ENCODE assay signal across 31 cellular contexts in genomic region chr19:7336321-7336973, GRCh38. TPM values are rescaled to one million over a fixed set of nuclear protein-coding genes. Genes with fewer than 3 reads are reported as not detected.
DNase-seq lines count a peak whose midpoint lies in the region; ATAC-seq, FAIRE-seq and TF ChIP-seq lines count a peak whose summit lies in the region.
"Had no signal": no experiment of that assay in that cellular context is flagged by ENCODE, and none has a peak within 500 bp of the region (broad histone marks: within the 10 kb centered on the region; RNA-seq: fewer than 3 reads in every experiment).

No MANE protein-coding gene starts in this region.

- no peak for DNase-seq in GM12878 (ENCODE audit: low read depth, low spot score)
- DNase-seq in sigmoid colon, result peak; percentile 36
- DNase-seq in WERI-Rb-1, result no peak
- no peak for DNase-seq in activated effector memory CD4-positive, alpha-beta T cell treated with anti-CD3 and anti-CD28 coated beads, Interleukin-2, amount 50 U/mL, for 16 hours
- DNase-seq in KG1 (lab: John Stamatoyannopoulos, UW), result no peak
- DNase-seq in activated CD4-positive, alpha-beta T cell treated with anti-CD3 and anti-CD28 coated beads for 1 hour, result no peak
- DNase-seq: activated CD4-positive, alpha-beta memory T cell treated with anti-CD3 and anti-CD28 coated beads for 36 hours; aorta; Calu3; H7; hippocampal formation; left colon; mesendoderm; MG63; NCI-H1417; NCI-H2029 treated with DMSO at 0.1 percent for 48 hours; NCI-H2227 treated with DMSO at 0.1 percent for 48 hours; NCI-H526 treated with DMSO at 0.1 percent for 48 hours; occipital lobe; small intestine; stimulated activated CD4-positive, alpha-beta T cell treated with anti-CD3 and anti-CD28 coated beads, Interleukin-2, amount 100 ng/mL, for 24 hours; T-cell; upper lobe of left lung had no signal

- POLR2A ChIA-PET in GM12878 (lab: Charles Lee), result interaction anchor here (0.6 to 2.5 kb wide), 11 partner anchors 9 to 388 kb away, joined by 3 to 13 read pairs (median 5); partner anchors contain the start of genes ARHGEF18 and INSR

- peak overlapping the region; percentile 80 to 97 (median 94) for H3K4me2 ChIP-seq in BLaER1 treated with 17β-estradiol and CSF1 and Interleukin-3, amounts not matched to agents 10 nM and 100 nM
- peak overlapping the region; percentile 81 for H3K4me2 ChIP-seq in GM12878 (ENCODE audit: control insufficient read depth, insufficient read depth)

- H3K9ac ChIP-seq in BLaER1 treated with 17β-estradiol and CSF1 and Interleukin-3, amounts not matched to agents 10 nM and 100 nM, result peak overlapping the region in 9 of 11 experiments; percentile 45 to 84 (median 78); a peak in 17 of 22 replicates
- H3K9ac ChIP-seq in GM12878 (ENCODE audit: control insufficient read depth, insufficient read depth, low read length), result peak overlapping the region; percentile 70

- ATAC-seq in GM12878, result no peak

- peak overlapping the region in 4 of 10 experiments; percentile 24 to 46 (median 41); a peak in 4 of 20 replicates for H3K4me3 ChIP-seq in BLaER1 treated with 17β-estradiol and CSF1 and Interleukin-3, amounts not matched to agents 10 nM and 100 nM
- H3K4me3 ChIP-seq in GM12878, result no peak overlapping the region
- no peak overlapping the region for H3K4me3 ChIP-seq in sigmoid colon
- no peak overlapping the region for H3K4me3 ChIP-seq in WERI-Rb-1 (ENCODE audit: low read depth, low read length)
- H3K4me3 ChIP-seq: coronary artery, MG63, SJSA1, upper lobe of left lung had no signal

- in situ Hi-C loops in GM12878 (cut with MboI), result no loop called here

- no peaks in the 10 kb centered on the region for H3K36me3 ChIP-seq in BLaER1 treated with 17β-estradiol and CSF1 and Interleukin-3, amounts not matched to agents 10 nM and 100 nM
- H3K36me3 ChIP-seq in GM12878 (ENCODE audit: control insufficient read depth in 2 of 2, insufficient read depth in 2 of 2, low read length in 1 of 2), result no peaks in the 10 kb centered on the region
- H3K36me3 ChIP-seq in sigmoid colon, result no peaks in the 10 kb centered on the region
- no peaks in the 10 kb centered on the region for H3K36me3 ChIP-seq in WERI-Rb-1
- H3K36me3 ChIP-seq: MG63, SJSA1, upper lobe of left lung had no signal

- H4K20me1 ChIP-seq in BLaER1 treated with 17β-estradiol and CSF1 and Interleukin-3, amounts not matched to agents 10 nM and 100 nM, result peaks cover 0 to 7% (median 0%) of the 10 kb centered on the region in 11 experiments; a peak in 4 of 22 replicates
- H4K20me1 ChIP-seq in GM12878 (ENCODE audit: control insufficient read depth, insufficient read depth), result no peaks in the 10 kb centered on the region

- TF ChIP-seq RAD21 in GM12878 (IDR thresholded peaks at IDR 0.05; ENCODE audit: insufficient read depth, low read depth, low read length), result no peak

- BruUV-seq in GM12878 (replicated peaks; lab: Mats Ljungman, UMichigan), result no TSS peak

- H3K79me2 ChIP-seq in GM12878 (ENCODE audit: control insufficient read depth, insufficient read depth, low read length), result peaks cover 1% of the 10 kb centered on the region; the same call in 1 of the 2 replicates

- H2AFZ ChIP-seq in GM12878 (ENCODE audit: control insufficient read depth, low read depth, low read length), result 0 out of 2 replicates have a peak overlapping the region, but pooled peaks have one; percentile 48

- no peaks in the 10 kb centered on the region for H3K27me3 Mint-ChIP-seq in IgD-negative memory B cell
- H3K27me3 Mint-ChIP-seq: activated CD4-positive, alpha-beta memory T cell treated with anti-CD3 and anti-CD28 coated beads for 36 hours; activated T-helper 17 cell treated with anti-CD3 and anti-CD28 coated beads, Interleukin-2, amount 50 U/mL, for 72 hours; T-cell had no signal

- peaks cover 3% of the 10 kb centered on the region for H3K36me3 Mint-ChIP-seq in IgD-negative memory B cell
- H3K36me3 Mint-ChIP-seq: activated CD4-positive, alpha-beta memory T cell treated with anti-CD3 and anti-CD28 coated beads for 36 hours; activated naive CD4-positive, alpha-beta T cell treated with anti-CD3 and anti-CD28 coated beads, Interleukin-2, amount 50 U/mL, for 72 hours; T-cell had no signal

- no peak for FAIRE-seq in GM12878 (lab: Jason Lieb, UNC)
- FAIRE-seq: frontal cortex, small intestine had no signal

- no peak for TF ChIP-seq EP300 in GM12878 (IDR thresholded peaks at IDR 0.05; ENCODE audit: borderline replicate concordance in 1 of 2, control insufficient read depth in 1 of 2, low read depth in 2 of 2, low read length in 2 of 2)
- TF ChIP-seq EP300 in sigmoid colon (IDR thresholded peaks at IDR 0.05), result no peak

- RAD21 ChIA-PET in GM12878 (lab: Charles Lee; ENCODE audit: unreplicated experiment), result interaction anchor here (1.0 to 6.4 kb wide), 12 partner anchors 8 to 237 kb away, joined by 3 to 104 read pairs (median 5); partner anchors contain the start of gene ARHGEF18

- H3K4me1 ChIP-seq in BLaER1 treated with 17β-estradiol and CSF1 and Interleukin-3, amounts not matched to agents 10 nM and 100 nM, result peaks cover 49 to 96% (median 93%) of the 10 kb centered on the region in 10 experiments
- H3K4me1 ChIP-seq in GM12878 (ENCODE audit: control insufficient read depth, insufficient read depth, low read length) (peaks cover 65% of the 10 kb centered on the region), sigmoid colon (peaks cover 0 to 8% (median 0%) of the 10 kb centered on the region in 4 donors)

- peak overlapping the region in 10 of 11 experiments; percentile 23 to 99 (median 94); a peak in 19 of 22 replicates for H3K27ac ChIP-seq in BLaER1 treated with 17β-estradiol and CSF1 and Interleukin-3, amounts not matched to agents 10 nM and 100 nM
- H3K27ac ChIP-seq in GM12878 (ENCODE audit: control insufficient read depth, insufficient read depth), result peak overlapping the region; percentile 95
- H3K27ac ChIP-seq in sigmoid colon, result no peak overlapping the region
- no peak overlapping the region for H3K27ac ChIP-seq in WERI-Rb-1
- H3K27ac ChIP-seq: C4-2B, coronary artery, SJSA1 had no signal

- peaks cover 0 to 3% (median 0%) of the 10 kb centered on the region in 11 experiments; a peak in 2 of 22 replicates for H3K9me3 ChIP-seq in BLaER1 treated with 17β-estradiol and CSF1 and Interleukin-3, amounts not matched to agents 10 nM and 100 nM (replicated peaks in 1 of 11)
- H3K9me3 ChIP-seq in GM12878 (replicated peaks; ENCODE audit: control insufficient read depth, insufficient read depth, low read length), result no peaks in the 10 kb centered on the region; the same call in 2 of the 3 replicates
- no peaks in the 10 kb centered on the region for H3K9me3 ChIP-seq in sigmoid colon
- no peaks in the 10 kb centered on the region for H3K9me3 ChIP-seq in WERI-Rb-1 (ENCODE audit: severe bottlenecking)
- H3K9me3 ChIP-seq: MG63, SJSA1, upper lobe of left lung had no signal

- peak overlapping the region in 2 of 4 donors; percentile 47 to 88 for H3K4me3 Mint-ChIP-seq in IgD-negative memory B cell
- H3K4me3 Mint-ChIP-seq: activated CD4-positive, alpha-beta memory T cell treated with anti-CD3 and anti-CD28 coated beads for 36 hours had no signal

- peaks cover 47 to 60% (median 56%) of the 10 kb centered on the region in 3 donors for H3K4me1 Mint-ChIP-seq in IgD-negative memory B cell

- CTCF ChIA-PET in GM12878 (lab: Yijun Ruan, JAX), result interaction anchor here (0.6 to 2.2 kb wide), 13 partner anchors 8 to 339 kb away, joined by 3 to 13 read pairs (median 4); partner anchors contain the start of genes ARHGEF18 and INSR

- H3K27me3 ChIP-seq in BLaER1 treated with 17β-estradiol and CSF1 and Interleukin-3, amounts not matched to agents 10 nM and 100 nM, result peaks cover 0 to 65% (median 0%) of the 10 kb centered on the region in 11 experiments; a peak in 4 of 22 replicates
- H3K27me3 ChIP-seq in GM12878 (replicated peaks in 1 of 2; ENCODE audit: control insufficient read depth in 2 of 2, insufficient read depth in 2 of 2, low read length in 1 of 2), result no peaks in the 10 kb centered on the region
- no peaks in the 10 kb centered on the region for H3K27me3 ChIP-seq in sigmoid colon
- no peaks in the 10 kb centered on the region for H3K27me3 ChIP-seq in WERI-Rb-1 (ENCODE audit: insufficient read depth, low read depth, severe bottlenecking)
- H3K27me3 ChIP-seq: upper lobe of left lung had no signal

- TF ChIP-seq POLR2A in GM12878 (IDR thresholded peaks at IDR 0.05; ENCODE audit: low read depth, low read length) (no peak), sigmoid colon (IDR thresholded peaks at IDR 0.05) (no peak)

- peak overlapping the region; percentile 93 to 98 (median 94) for H3K27ac Mint-ChIP-seq in IgD-negative memory B cell
- H3K27ac Mint-ChIP-seq: activated CD4-positive, alpha-beta memory T cell treated with anti-CD3 and anti-CD28 coated beads for 36 hours; activated T-helper 17 cell treated with anti-CD3 and anti-CD28 coated beads, Interleukin-2, amount 50 U/mL, for 72 hours had no signal

- intact Hi-C loops in GM12878 (cut with micrococcal nuclease; ENCODE audit: unreplicated experiment) (loop anchor here (2.0 to 5.0 kb wide), 2 partner anchors 42 to 139 kb away; partner anchors contain the start of gene INSR), sigmoid colon (cut with DNase I) (no loop called here)

- SMC1A ChIA-PET in GM12878 (lab: Charles Lee; ENCODE audit: uncharacterized antibody, unreplicated experiment), result interaction anchor here (0.6 to 2.4 kb wide), 19 partner anchors 8 to 237 kb away, joined by 3 to 16 read pairs (median 3); partner anchors contain the start of gene ARHGEF18

- no peak for TF ChIP-seq CTCF in GM12878 (IDR thresholded peaks at IDR 0.05 in 2 of 3, conservative IDR thresholded peaks at IDR 0.05 in 1 of 3; ENCODE audit: control insufficient read depth in 2 of 3, extremely low read depth in 1 of 3, insufficient read depth in 1 of 3, low read depth in 3 of 3, low read length in 3 of 3)
- TF ChIP-seq CTCF in sigmoid colon (IDR thresholded peaks at IDR 0.05), result no peak
- no peak for TF ChIP-seq CTCF in WERI-Rb-1 (IDR thresholded peaks at IDR 0.05; ENCODE audit: low read depth, low read length)

- no peaks in the 10 kb centered on the region for H3K9me3 Mint-ChIP-seq in IgD-negative memory B cell
- H3K9me3 Mint-ChIP-seq: activated CD4-positive, alpha-beta memory T cell treated with anti-CD3 and anti-CD28 coated beads for 36 hours; activated naive CD4-positive, alpha-beta T cell treated with anti-CD3 and anti-CD28 coated beads, Interleukin-2, amount 50 U/mL, for 72 hours; activated T-helper 17 cell treated with anti-CD3 and anti-CD28 coated beads, Interleukin-2, amount 50 U/mL, for 72 hours; T-cell had no signal

- 82% methylated on average over 9 of the region's 9 CpGs for WGBS in GM12878 (ENCODE audit: insufficient coverage, insufficient replicate concordance, low lambda C conversion rate, missing lambda C conversion rate)
- 92 to 93% methylated on average over 9 of the region's 9 CpGs for WGBS in sigmoid colon, 2 donors

RNA-seq across cellular contexts. Expression of gene ARHGEF18, which starts 12.3 kb away (rescaled TPM):
- polyA plus RNA-seq in IgD-negative memory B cell (12.6 TPM), GM12878 (2011; rRNA removed) (7.0 and 8.9 TPM in 2 replicates), GM12878 (2014; fragmentation: Illumina TruSeq; extraction: Trizol) (1.2 and 6.6 TPM in 2 replicates), GM12878 (2014; fragmentation: Nextera tagmentation; extraction: Ambion mirVana) (under 1 TPM; 0.31 to 0.57 TPM), GM12878 (2014; rRNA removed) (23.3 and 27.6 TPM in 2 replicates), GM12878 (2016; fragmentation: Nextera tagmentation; extraction: Ambion mirVana) (10 to 100 TPM; 17.9 to 19.9 TPM), sigmoid colon (10 to 100 TPM; 21.6 to 76.6 (median 55.9) TPM)
- 56.0 and 60.3 TPM in 2 replicates for total RNA-seq in GM12878 (2013; cell fraction: nucleolus; rRNA removed)
- total RNA-seq in GM12878 (2014; rRNA removed) (26.9 and 31.1 TPM in 2 replicates), GM12878 (2014; rRNA removed; fragmentation: Illumina TruSeq; extraction: Trizol) (8.8 and 8.9 TPM in 2 replicates), GM12878 (2021) (32.3 and 37.3 TPM in 2 replicates), sigmoid colon (10 to 100 TPM; 20.4 to 51.2 (median 36.9) TPM)
- 7.9 TPM for polyA plus RNA-seq in GM12878 (2011; ENCODE audit: low read depth)
- 15.0 and 21.0 TPM in 2 replicates for polyA plus RNA-seq in GM12878 (2011; cell fraction: cytosol; rRNA removed)
- polyA plus RNA-seq in GM12878 (2011; cell fraction: nucleus; rRNA removed), result 37.2 and 41.2 TPM in 2 replicates
- polyA plus RNA-seq in GM12878 (2012), result 17.2 and 18.4 TPM in 2 replicates
- 8.9 and 22.5 TPM in 2 replicates for polyA minus RNA-seq in GM12878 (2011; rRNA and poly(A)+ RNA removed)
- 16.8 and 20.8 TPM in 2 replicates for polyA minus RNA-seq in GM12878 (2011; cell fraction: cytosol; rRNA and poly(A)+ RNA removed)
- 13.7 and 21.9 TPM in 2 replicates for polyA minus RNA-seq in GM12878 (2011; cell fraction: nucleus; rRNA and poly(A)+ RNA removed)

RNA-seq across cellular contexts. Expression of gene INSR, which starts 42.2 kb away (rescaled TPM):
- polyA plus RNA-seq in IgD-negative memory B cell (0.53 TPM), GM12878 (2011; rRNA removed) (17.8 and 34.9 TPM in 2 replicates), GM12878 (2014; fragmentation: Illumina TruSeq; extraction: Trizol) (8.3 and 11.2 TPM in 2 replicates), GM12878 (2014; fragmentation: Nextera tagmentation; extraction: Ambion mirVana) (1 to 10 TPM; 4.2 to 8.0 TPM), GM12878 (2014; rRNA removed) (19.9 and 20.4 TPM in 2 replicates), GM12878 (2016; fragmentation: Nextera tagmentation; extraction: Ambion mirVana) (10 to 100 TPM in 1 of 2 experiments, 1 to 10 TPM in 1; 9.9 to 12.4 TPM), sigmoid colon (10 to 100 TPM in 1 of 3 donors, 1 to 10 TPM in 2; 3.0 to 18.8 (median 3.2) TPM)
- total RNA-seq in GM12878 (2013; cell fraction: nucleolus; rRNA removed), result 603 and 662 TPM in 2 replicates
- total RNA-seq in GM12878 (2014; rRNA removed) (21.1 and 24.1 TPM in 2 replicates), GM12878 (2014; rRNA removed; fragmentation: Illumina TruSeq; extraction: Trizol) (14.0 and 14.8 TPM in 2 replicates), GM12878 (2021) (34.5 and 34.6 TPM in 2 replicates), sigmoid colon (10 to 100 TPM; 67.1 to 83.1 (median 80.6) TPM)
- 15.2 TPM for polyA plus RNA-seq in GM12878 (2011; ENCODE audit: low read depth)
- polyA plus RNA-seq in GM12878 (2011; cell fraction: cytosol; rRNA removed), result 25.6 and 39.1 TPM in 2 replicates
- polyA plus RNA-seq in GM12878 (2011; cell fraction: nucleus; rRNA removed), result 69.7 and 70.7 TPM in 2 replicates
- polyA plus RNA-seq in GM12878 (2012), result 19.3 and 20.0 TPM in 2 replicates
- 328 and 339 TPM in 2 replicates for polyA minus RNA-seq in GM12878 (2011; rRNA and poly(A)+ RNA removed)
- 69.8 and 74.7 TPM in 2 replicates for polyA minus RNA-seq in GM12878 (2011; cell fraction: cytosol; rRNA and poly(A)+ RNA removed)
- 131 and 160 TPM in 2 replicates for polyA minus RNA-seq in GM12878 (2011; cell fraction: nucleus; rRNA and poly(A)+ RNA removed)

Comparison
In these comparisons a context has a peak if more than half of its experiments do, and no peak if none do; other contexts are left out.
1. H3K27ac ChIP-seq: peak in BLaER1 treated with 17β-estradiol and CSF1 and Interleukin-3, amounts not matched to agents 10 nM and 100 nM (10 of 11) and GM12878 (single experiment); none in sigmoid colon (0 of 4) and WERI-Rb-1 (single experiment).